Comparison of ENCODE assay signal across 8 cellular contexts in genomic region chr2:135797497-135798274, GRCh38. TPM values are rescaled to one million over a fixed set of nuclear protein-coding genes. Genes with fewer than 3 reads are reported as not detected.
DNase-seq lines count a peak whose midpoint lies in the region; ATAC-seq and TF ChIP-seq lines count a peak whose summit lies in the region.

No MANE protein-coding gene starts in this region.

- POLR2A ChIA-PET in AG04450 (lab: Yijun Ruan, JAX), result interaction anchor here (1.9 kb wide), 1 partner anchor 11 kb away, joined by 6 read pairs; no protein-coding TSS in a partner anchor

- no peak overlapping the region for H3K27ac ChIP-seq in AG04450 (ENCODE audit: low read depth, low read length)

- TF ChIP-seq CTCF in AG04450 (IDR thresholded peaks at IDR 0.05; ENCODE audit: low read depth, low read length), result peak; percentile 94

- no peak overlapping the region for H3K4me3 ChIP-seq in AG04450 (ENCODE audit: low read depth, low read length)

- DNase-seq in AG04450 (ENCODE audit: low read depth, low spot score) (peak; percentile 61), NCI-H446 (lab: John Stamatoyannopoulos, UW) (peak; percentile 2 to 79), cerebellar cortex (ENCODE audit: low spot score) (peak; percentile 64), left lobe of liver (ENCODE audit: low spot score) (peak; percentile 70)
- DNase-seq in activated CD4-positive, alpha-beta T cell treated with anti-CD3 and anti-CD28 coated beads for 24 hours (ENCODE audit: low read depth in 2 of 2), result peak; percentile 70 to 77
- DNase-seq in stimulated activated CD4-positive, alpha-beta T cell treated with anti-CD3 and anti-CD28 coated beads, TNF-alpha, amount 100 ng/mL, for 1 hour (ENCODE audit: low read depth in 3 of 3, low spot score in 1 of 3), result peak; percentile 15 to 65 (median 43)

- H3K9me3 ChIP-seq in AG04450 (ENCODE audit: control insufficient read depth, insufficient read depth, low read length), result peaks cover 13% of the 10 kb centered on the region

- ATAC-seq in GM18870 (IDR thresholded peaks at IDR 0.05; ENCODE audit: unreplicated experiment) (peak; percentile 54), HG03354 (IDR thresholded peaks at IDR 0.05; ENCODE audit: poor library complexity, severe bottlenecking, unreplicated experiment) (peak; percentile 84), left lobe of liver (peak; percentile 97)

- CTCF ChIA-PET in AG04450 (lab: Charles Lee), result interaction anchor here (0.6 to 3.6 kb wide), 40 partner anchors 9 to 821 kb away, joined by 3 to 72 read pairs (median 5); partner anchors contain the start of genes LCT and MCM6

- no peaks in the 10 kb centered on the region for H3K27me3 ChIP-seq in AG04450 (ENCODE audit: control insufficient read depth, insufficient read depth, low read length)

RNA-seq across cellular contexts. Expression of gene LCT, which starts 39.3 kb away (rescaled TPM):
- polyA plus RNA-seq in AG04450 (2011; rRNA removed), result not detected in 2 replicates
- 0.04 TPM in 1 of 2 replicates, not detected in the other for polyA minus RNA-seq in AG04450 (2011; rRNA and poly(A)+ RNA removed)
- total RNA-seq in left lobe of liver, result not detected

RNA-seq across cellular contexts. Expression of gene UBXN4, which starts 56.0 kb away (rescaled TPM):
- 92.0 and 141 TPM in 2 replicates for polyA plus RNA-seq in AG04450 (2011; rRNA removed)
- polyA minus RNA-seq in AG04450 (2011; rRNA and poly(A)+ RNA removed), result 45.4 and 76.6 TPM in 2 replicates
- 65.8 TPM for total RNA-seq in left lobe of liver
